ENCODE assay signal across 11 cellular contexts in the genomic region with DNA sequence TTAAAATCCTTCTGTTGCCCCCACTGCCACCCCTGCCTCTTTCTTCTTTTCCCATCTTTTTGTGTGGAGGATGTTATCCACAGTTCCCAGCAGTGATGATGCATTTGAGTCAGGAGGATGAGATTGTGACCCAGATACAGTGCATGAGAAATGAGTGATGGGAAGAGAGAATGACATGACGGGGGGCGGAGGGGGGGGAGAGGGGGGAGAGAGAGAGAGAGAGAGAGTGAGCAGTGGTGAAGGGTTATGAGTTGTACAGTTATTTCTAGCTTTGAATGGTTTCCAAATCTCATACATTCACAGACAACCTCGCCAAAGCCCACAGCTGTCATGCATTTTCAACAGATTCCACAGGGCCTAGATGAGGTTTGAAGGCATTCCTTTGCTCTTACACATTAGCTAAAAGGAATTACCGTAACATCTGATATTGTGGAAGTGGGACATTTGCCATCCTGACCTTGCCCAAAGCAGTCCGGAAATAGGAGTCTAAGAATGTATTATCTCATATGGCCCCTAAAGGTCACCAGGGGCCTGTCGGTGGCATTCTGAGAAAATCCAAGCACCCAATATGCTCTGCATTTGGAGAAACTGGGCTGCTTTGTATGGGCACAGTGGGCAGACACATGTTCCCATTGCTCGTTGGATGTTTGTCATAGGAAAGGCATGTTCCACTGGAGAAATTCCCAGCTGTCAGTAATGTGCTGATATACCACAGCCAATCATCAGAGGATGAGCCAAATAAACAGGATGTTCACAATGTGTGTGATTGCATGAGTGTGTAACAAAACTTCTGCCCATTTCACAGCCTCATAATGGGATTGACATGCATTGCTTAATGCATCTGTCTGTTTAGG.
A peak's percentile ranks its signal among the peaks of the same experiment; 100 is the strongest.
DNase-seq lines count a peak whose midpoint lies in the region; ATAC-seq and TF ChIP-seq lines count a peak whose summit lies in the region.
"Had no signal": no experiment of that assay in that cellular context is flagged by ENCODE, and none has a peak within 500 bp of the region (broad histone marks: within the 10 kb centered on the region; RNA-seq: fewer than 3 reads in every experiment).

No MANE protein-coding gene starts in this region.

- H3K4me3 ChIP-seq in brain microvascular endothelial cell (ENCODE audit: low read depth, low read length): no peak overlapping the region
- H3K4me3 ChIP-seq in hepatocyte: no peak overlapping the region
- H3K4me3 ChIP-seq in skin epidermis: no peak overlapping the region

- peaks cover 22% of the 10 kb centered on the region for H3K36me3 Mint-ChIP-seq in HFFc6 (ENCODE audit: low read depth)
- H3K36me3 Mint-ChIP-seq in activated T-helper 17 cell treated with anti-CD3 and anti-CD28 coated beads, Interleukin-2, amount 50 U/mL, for 72 hours (ENCODE audit: low read depth): no peaks in the 10 kb centered on the region

- H3K4me3 Mint-ChIP-seq in HFFc6: peak overlapping the region; percentile 61
- no peak overlapping the region for H3K4me3 Mint-ChIP-seq in activated T-helper 17 cell treated with anti-CD3 and anti-CD28 coated beads, Interleukin-2, amount 50 U/mL, for 72 hours
- H3K4me3 Mint-ChIP-seq: T-helper 17 cell had no signal

- H2AFZ ChIP-seq in hepatocyte: no peak overlapping the region

- peaks cover 81% of the 10 kb centered on the region for H3K4me1 Mint-ChIP-seq in HFFc6 (ENCODE audit: low read depth)
- no peaks in the 10 kb centered on the region for H3K4me1 Mint-ChIP-seq in activated T-helper 17 cell treated with anti-CD3 and anti-CD28 coated beads, Interleukin-2, amount 50 U/mL, for 72 hours
- H3K4me1 Mint-ChIP-seq: T-helper 17 cell had no signal

- peaks cover 13% of the 10 kb centered on the region; the same call in 1 of the 2 replicates for H3K9me3 Mint-ChIP-seq in HFFc6
- H3K9me3 Mint-ChIP-seq in activated T-helper 17 cell treated with anti-CD3 and anti-CD28 coated beads, Interleukin-2, amount 50 U/mL, for 72 hours: peaks cover 3% of the 10 kb centered on the region

- in situ Hi-C loops in brain microvascular endothelial cell (cut with HindIII; ENCODE audit: low pct_ligation_motif_present, low sequenced_read_pairs): no loop called here

- H3K27ac Mint-ChIP-seq in HFFc6: peak overlapping the region; percentile 90
- H3K27ac Mint-ChIP-seq in activated T-helper 17 cell treated with anti-CD3 and anti-CD28 coated beads, Interleukin-2, amount 50 U/mL, for 72 hours: no peak overlapping the region
- H3K27ac Mint-ChIP-seq: T-helper 17 cell had no signal

- H3K4me1 ChIP-seq in hepatocyte (ENCODE audit: insufficient read depth): peaks cover 19% of the 10 kb centered on the region

- H3K27me3 ChIP-seq in brain microvascular endothelial cell (replicated peaks) (no peaks in the 10 kb centered on the region), hepatocyte (no peaks in the 10 kb centered on the region)

- no peaks in the 10 kb centered on the region for H3K9me3 ChIP-seq in hepatocyte (ENCODE audit: low read depth)

- DNase-seq in HFFc6 (peak; percentile 97), brain microvascular endothelial cell (peak; percentile 98), hepatocyte (ENCODE audit: low spot score) (peak; percentile 65), NCI-H146 (lab: John Stamatoyannopoulos, UW) (no peak), posterior cingulate gyrus (no peak), DMS114 treated with DMSO at 0.1 percent for 48 hours (lab: John Stamatoyannopoulos, UW; ENCODE audit: unreplicated experiment) (no peak)
- DNase-seq: glutamatergic neuron; stimulated activated CD8-positive, alpha-beta memory T cell treated with anti-CD3 and anti-CD28 coated beads, Interleukin-4, amount 100 ng/mL, for 48 hours; T-helper 17 cell had no signal

- no peaks in the 10 kb centered on the region for H3K79me2 ChIP-seq in hepatocyte

- H3K27ac ChIP-seq in brain microvascular endothelial cell (peak overlapping the region; percentile 96), hepatocyte (peak overlapping the region; percentile 90), skin epidermis (peak overlapping the region in 18 of 21 experiments; percentile 20 to 89 (median 59))

- no peaks in the 10 kb centered on the region for H3K27me3 Mint-ChIP-seq in HFFc6 (ENCODE audit: insufficient read depth)
- H3K27me3 Mint-ChIP-seq in activated T-helper 17 cell treated with anti-CD3 and anti-CD28 coated beads, Interleukin-2, amount 50 U/mL, for 72 hours: no peaks in the 10 kb centered on the region

- no peaks in the 10 kb centered on the region for H3K36me3 ChIP-seq in brain microvascular endothelial cell (replicated peaks)
- no peaks in the 10 kb centered on the region for H3K36me3 ChIP-seq in hepatocyte (replicated peaks; ENCODE audit: insufficient read depth, low read depth)

- H3K9me2 ChIP-seq in hepatocyte (replicated peaks; ENCODE audit: insufficient read depth): no peaks in the 10 kb centered on the region

- TF ChIP-seq CTCF in HFFc6 (IDR thresholded peaks at IDR 0.05) (no peak), brain microvascular endothelial cell (IDR thresholded peaks at IDR 0.05; ENCODE audit: low read depth, low read length, missing control alignments) (no peak), hepatocyte (IDR thresholded peaks at IDR 0.05; ENCODE audit: poor library complexity) (no peak)

- no peak overlapping the region for H3K4me2 ChIP-seq in hepatocyte

- ATAC-seq in activated T-helper 17 cell treated with anti-CD3 and anti-CD28 coated beads, Interleukin-2, amount 50 U/mL, for 72 hours (replicated peaks): no peak
- ATAC-seq: T-helper 17 cell had no signal

- intact Hi-C loops in posterior cingulate gyrus (cut with DNase I): no loop called here

- no peaks in the 10 kb centered on the region for H4K20me1 ChIP-seq in hepatocyte (ENCODE audit: insufficient read depth, poor library complexity, severe bottlenecking)

- 37% methylated on average over 5 of the region's 7 CpGs for WGBS in hepatocyte (ENCODE audit: low lambda C conversion rate, missing lambda C conversion rate)

Comparison
In these comparisons a context has a peak if more than half of its experiments do, and no peak if none do; other contexts are left out.
1. DNase-seq: peak in HFFc6 (single experiment), brain microvascular endothelial cell (single experiment) and hepatocyte (single experiment); none in NCI-H146 (single experiment), posterior cingulate gyrus (0 of 10) and DMS114 treated with DMSO at 0.1 percent for 48 hours (single experiment).
2. Peak in every context shown above with its lines, with median percentiles within 50 percentile points of each other: H3K27ac ChIP-seq.